8 cellular contexts compared by ENCODE assay signal in the genomic region with DNA sequence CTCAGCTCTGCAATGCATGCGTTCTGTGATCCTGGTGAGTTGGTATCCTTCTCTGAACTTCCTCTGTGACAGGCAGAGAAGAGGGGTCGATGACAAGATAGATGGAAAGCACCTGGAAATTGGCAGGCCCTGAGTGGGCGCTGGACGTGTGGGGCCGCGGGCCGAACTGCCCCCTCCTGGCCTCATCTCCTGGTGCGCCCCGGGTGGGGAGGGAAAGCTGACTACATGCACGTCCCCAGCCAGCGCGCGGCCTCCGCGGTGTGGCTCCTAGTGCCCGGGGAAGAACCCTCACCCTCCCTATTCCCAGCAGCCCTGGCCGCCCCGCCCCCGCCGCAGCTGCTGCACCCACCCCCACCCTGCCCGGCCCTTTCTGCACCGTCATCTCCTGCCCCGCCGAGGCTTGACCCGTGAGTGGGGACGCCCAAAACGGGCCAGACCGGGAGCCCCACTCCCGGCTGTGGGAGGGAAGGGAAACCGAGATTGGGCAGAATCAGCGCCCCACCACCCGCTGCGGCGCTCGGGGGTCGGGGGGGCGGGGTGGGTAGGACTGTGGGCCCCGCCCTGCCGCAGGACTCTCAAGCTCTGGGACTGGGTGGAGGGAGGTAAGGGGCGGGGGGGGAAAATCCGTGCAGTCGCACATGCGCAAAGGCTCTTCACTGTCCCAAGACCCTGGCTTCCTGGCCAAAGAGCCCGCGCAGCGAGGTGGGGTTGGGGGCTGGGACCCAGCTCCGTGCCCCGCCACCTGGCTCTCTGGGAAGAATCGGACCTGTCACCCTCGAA. TPM values are rescaled to one million over a fixed set of nuclear protein-coding genes. Genes with fewer than 3 reads are reported as not detected.
A peak's percentile ranks its signal among the peaks of the same experiment; 100 is the strongest.
DNase-seq lines count a peak whose midpoint lies in the region; ATAC-seq, FAIRE-seq and TF ChIP-seq lines count a peak whose summit lies in the region.

TSS of gene NOL3 (plus strand) at position 371 of the 780 bp plus-strand sequence.

- peak within 1 kb of the TSS; percentile 72 for H3K4me3 Mint-ChIP-seq in dendritic cell treated with granulocyte-macrophage colony-stimulating factor and Interleukin-4, amounts not matched to agents 40 ng/mL and 50 ng/mL, for 4 days

- no peaks in the 10 kb centered on the region for H3K9me3 ChIP-seq in HUES6 (ENCODE audit: control insufficient read depth, insufficient read depth, low read depth, low read length)

- H3K9me3 Mint-ChIP-seq in dendritic cell treated with granulocyte-macrophage colony-stimulating factor and Interleukin-4, amounts not matched to agents 40 ng/mL and 50 ng/mL, for 4 days: no peaks in the 10 kb centered on the region

- peak; percentile 82 for DNase-seq in D721Med (ENCODE audit: insufficient read length, low spot score)
- peak; percentile 77 for DNase-seq in SK-MEL-5 (ENCODE audit: low read depth, low spot score)
- DNase-seq in left kidney (ENCODE audit: low read depth, low spot score): peak; percentile 73
- peak; percentile 81 for DNase-seq in stimulated activated naive CD8-positive, alpha-beta T cell treated with anti-CD3 and anti-CD28 coated beads, Interleukin-15, Interleukin-2, amounts not matched to agents 100 U/mL and 50 U/mL, for 24 hours

- no peak for TF ChIP-seq CTCF in D721Med (IDR thresholded peaks at IDR 0.05; ENCODE audit: insufficient read depth, missing control alignments)

- ATAC-seq in GM19438 (IDR thresholded peaks at IDR 0.05; ENCODE audit: low read depth, unreplicated experiment) (peak; percentile 36), GM19351 (IDR thresholded peaks at IDR 0.05; ENCODE audit: unreplicated experiment) (no peak)
- peak; percentile 38 for ATAC-seq in stimulated activated naive CD8-positive, alpha-beta T cell treated with anti-CD3 and anti-CD28 coated beads, Interleukin-15, Interleukin-2, amounts not matched to agents 100 U/mL and 50 U/mL, for 24 hours

- peaks cover 87% of the 10 kb centered on the region for H3K27me3 ChIP-seq in HUES6 (ENCODE audit: control insufficient read depth, insufficient read depth, low read length)

- peaks cover 50% of the 10 kb centered on the region for H3K36me3 Mint-ChIP-seq in dendritic cell treated with granulocyte-macrophage colony-stimulating factor and Interleukin-4, amounts not matched to agents 40 ng/mL and 50 ng/mL, for 4 days (ENCODE audit: low read depth)

- H3K27me3 Mint-ChIP-seq in dendritic cell treated with granulocyte-macrophage colony-stimulating factor and Interleukin-4, amounts not matched to agents 40 ng/mL and 50 ng/mL, for 4 days: peaks cover 78% of the 10 kb centered on the region

- peak within 1 kb of the TSS; percentile 88 for H3K27ac Mint-ChIP-seq in dendritic cell treated with granulocyte-macrophage colony-stimulating factor and Interleukin-4, amounts not matched to agents 40 ng/mL and 50 ng/mL, for 4 days

- peaks cover 87% of the 10 kb centered on the region for H3K4me1 Mint-ChIP-seq in dendritic cell treated with granulocyte-macrophage colony-stimulating factor and Interleukin-4, amounts not matched to agents 40 ng/mL and 50 ng/mL, for 4 days (ENCODE audit: low read depth)

- H3K4me1 ChIP-seq in HUES6 (ENCODE audit: control insufficient read depth, insufficient read depth, low read length): peaks cover 19% of the 10 kb centered on the region

- in situ Hi-C loops in SK-MEL-5 (cut with HindIII; ENCODE audit: low pct_unique_long_range_greater_than_20kb, low sequenced_read_pairs): no loop called here

- FAIRE-seq in D721Med (lab: Jason Lieb, UNC): no peak

- H3K9ac ChIP-seq in HUES6 (ENCODE audit: low read length): peak within 1 kb of the TSS; percentile 65

- intact Hi-C loops in dendritic cell treated with granulocyte-macrophage colony-stimulating factor and Interleukin-4, amounts not matched to agents 40 ng/mL and 50 ng/mL, for 4 days (cut with micrococcal nuclease): no loop called here

- no peak within 1 kb of the TSS; the same call in 1 of the 2 replicates for H3K27ac ChIP-seq in HUES6 (ENCODE audit: low read depth, low read length)

- no peaks in the 10 kb centered on the region for H3K36me3 ChIP-seq in HUES6 (ENCODE audit: control insufficient read depth, insufficient read depth, low read length)

- H3K4me3 ChIP-seq in HUES6 (ENCODE audit: low read depth, low read length): peak within 1 kb of the TSS; percentile 79

RNA-seq across cellular contexts. Expression of gene NOL3, which starts in this region (rescaled TPM):
- 7.8 and 13.2 TPM in 2 replicates for total RNA-seq in SK-MEL-5 (2014; rRNA removed; shearing (Covaris generic))
- 11.3 and 15.5 TPM in 2 replicates for polyA plus RNA-seq in SK-MEL-5 (2015; cell fraction: cytosol; rRNA removed)
- polyA plus RNA-seq in SK-MEL-5 (2015; cell fraction: nucleus; rRNA removed): 73.0 and 87.1 TPM in 2 replicates
